Comparison of ENCODE assay signal across 11 cellular contexts in genomic region chr3:40877651-40878463, GRCh38.
A peak's percentile ranks its signal among the peaks of the same experiment; 100 is the strongest.
DNase-seq lines count a peak whose midpoint lies in the region; ATAC-seq, FAIRE-seq and TF ChIP-seq lines count a peak whose summit lies in the region.
"Had no signal": no experiment of that assay in that cellular context is flagged by ENCODE, and none has a peak within 500 bp of the region (broad histone marks: within the 10 kb centered on the region; RNA-seq: fewer than 3 reads in every experiment).

No MANE protein-coding gene starts in this region.

- H3K4me1 ChIP-seq in muscle layer of colon (ENCODE audit: insufficient read depth, low read length) (peaks cover 25% of the 10 kb centered on the region), thoracic aorta (ENCODE audit: control insufficient read depth in 1 of 2, low read depth in 2 of 2) (peaks cover 21 to 33% of the 10 kb centered on the region in 2 donors)

- DNase-seq in amygdala (lab: John Stamatoyannopoulos, UW) (peak in 49 of 56 donors; percentile 12 to 90 (median 57)), fibroblast of villous mesenchyme (ENCODE audit: low read depth) (peak; percentile 37), thoracic aorta (ENCODE audit: low spot score) (peak; percentile 66), D721Med (ENCODE audit: insufficient read length, low spot score) (no peak)
- DNase-seq: HFFc6 had no signal

- H3K4me3 ChIP-seq in fibroblast of villous mesenchyme (ENCODE audit: low read depth, low read length) (no peak overlapping the region), muscle layer of colon (ENCODE audit: low read depth in 1 of 2, low read length in 2 of 2) (peak overlapping the region in 1 of 2 donors; percentile 30), thoracic aorta (peak overlapping the region; percentile 56)
- H3K4me3 ChIP-seq: K562 had no signal

- FAIRE-seq in D721Med (lab: Jason Lieb, UNC), result no peak
- FAIRE-seq: K562 had no signal

- H3K27me3 ChIP-seq in muscle layer of colon (ENCODE audit: control insufficient read depth in 1 of 2, insufficient read depth in 2 of 2, low read length in 2 of 2) (no peaks in the 10 kb centered on the region), thoracic aorta (replicated peaks; ENCODE audit: insufficient read depth) (no peaks in the 10 kb centered on the region)

- TF ChIP-seq CTCF in fibroblast of villous mesenchyme (IDR thresholded peaks at IDR 0.05; ENCODE audit: insufficient read depth, low read depth, low read length), result no peak
- no peak for TF ChIP-seq CTCF in thoracic aorta (IDR thresholded peaks at IDR 0.05)
- no peak for TF ChIP-seq CTCF in D721Med (IDR thresholded peaks at IDR 0.05; ENCODE audit: insufficient read depth, missing control alignments)

- H3K9me3 ChIP-seq in muscle layer of colon (ENCODE audit: low read length), result no peaks in the 10 kb centered on the region
- H3K9me3 ChIP-seq in thoracic aorta, result no peaks in the 10 kb centered on the region

- H3K9ac ChIP-seq in muscle layer of colon (ENCODE audit: low read length), result no peak overlapping the region

- no peaks in the 10 kb centered on the region for H3K36me3 ChIP-seq in muscle layer of colon (ENCODE audit: insufficient read depth, low read length)
- no peaks in the 10 kb centered on the region for H3K36me3 ChIP-seq in thoracic aorta

- H3K27ac ChIP-seq in muscle layer of colon (ENCODE audit: low read depth, low read length) (peak overlapping the region; percentile 73), thoracic aorta (peak overlapping the region; percentile 73 to 83)

- ATAC-seq in thoracic aorta (ENCODE audit: insufficient number of reproducible peaks, low FRiP score, low read depth), result peak; percentile 78
- no peak for ATAC-seq in GM21723 (IDR thresholded peaks at IDR 0.05; ENCODE audit: unreplicated experiment)
- ATAC-seq in GM18861 (IDR thresholded peaks at IDR 0.05; ENCODE audit: unreplicated experiment), result no peak
- ATAC-seq in GM21390 (IDR thresholded peaks at IDR 0.05; ENCODE audit: unreplicated experiment), result no peak
- ATAC-seq: activated T-helper 17 cell treated with anti-CD3 and anti-CD28 coated beads, Interleukin-2, amount 50 U/mL, for 72 hours; K562 had no signal
